1 cellular context compared by ENCODE assay signal in the genomic region with DNA sequence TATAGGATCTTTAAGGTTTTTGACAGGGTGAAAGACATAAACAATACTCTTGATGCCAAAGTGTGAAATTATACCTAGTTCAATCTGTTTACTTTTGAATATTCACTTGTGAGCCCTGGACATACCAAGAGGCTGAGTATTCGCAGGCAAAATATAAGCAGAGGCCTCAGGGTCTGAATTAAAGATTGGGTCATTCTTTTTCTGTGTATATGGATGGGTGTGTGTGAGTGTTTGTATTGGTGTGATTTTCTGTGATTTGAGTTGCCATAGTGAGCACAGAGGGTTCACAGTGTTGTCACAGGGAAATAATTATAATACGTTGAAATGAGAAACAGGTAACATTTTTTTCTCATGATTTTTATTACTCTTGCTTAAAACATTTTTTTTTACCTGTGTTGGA.
TF ChIP-seq lines count a peak whose summit lies in the region.

No MANE protein-coding gene starts in this region.

TF ChIP-seq in IMR-90, 13 proteins besides CTCF, POLR2A, EP300 and RAD21:
- no peak for TF ChIP-seq CEBPB (IDR thresholded peaks at IDR 0.05; ENCODE audit: low read depth, low read length)
- no peak for TF ChIP-seq MAZ (IDR thresholded peaks at IDR 0.05; ENCODE audit: borderline replicate concordance, low read depth, low read length)
- no peak for TF ChIP-seq MXI1 (IDR thresholded peaks at IDR 0.05; ENCODE audit: borderline replicate concordance, low read depth, low read length)
- TF ChIP-seq MAFK (IDR thresholded peaks at IDR 0.05; ENCODE audit: low read depth, low read length), result no peak
- TF ChIP-seq RFX5 (IDR thresholded peaks at IDR 0.05; ENCODE audit: low read depth, low read length), result no peak
- TF ChIP-seq NFE2L2 (IDR thresholded peaks at IDR 0.05; ENCODE audit: low read depth, low read length), result no peak
- no peak for TF ChIP-seq FOS (IDR thresholded peaks at IDR 0.05; ENCODE audit: low read depth, low read length)
- no peak for TF ChIP-seq ELK1 (IDR thresholded peaks at IDR 0.05; ENCODE audit: borderline replicate concordance, low read depth, low read length)
- no peak for TF ChIP-seq SMC3 (IDR thresholded peaks at IDR 0.05; ENCODE audit: low read depth, low read length)
- TF ChIP-seq CHD1 (IDR thresholded peaks at IDR 0.05; ENCODE audit: low read depth, low read length), result no peak
- TF ChIP-seq BHLHE40 (IDR thresholded peaks at IDR 0.05; ENCODE audit: low read depth, low read length), result no peak
- TF ChIP-seq RCOR1 (IDR thresholded peaks at IDR 0.05; ENCODE audit: insufficient replicate concordance, low read length), result no peak
